ENCODE assay signal across 25 cellular contexts in genomic region chr7:31311465-31312074, GRCh38. TPM values are rescaled to one million over a fixed set of nuclear protein-coding genes. Genes with fewer than 3 reads are reported as not detected.
DNase-seq lines count a peak whose midpoint lies in the region; ATAC-seq and TF ChIP-seq lines count a peak whose summit lies in the region.
"Had no signal": no experiment of that assay in that cellular context is flagged by ENCODE, and none has a peak within 500 bp of the region (broad histone marks: within the 10 kb centered on the region; RNA-seq: fewer than 3 reads in every experiment).

No MANE protein-coding gene starts in this region.

- no peak overlapping the region for H3K4me3 Mint-ChIP-seq in T-cell
- H3K4me3 Mint-ChIP-seq: CD8-positive, alpha-beta T cell; HFFc6 had no signal

- no peaks in the 10 kb centered on the region for H3K27me3 Mint-ChIP-seq in T-cell

- H3K27ac Mint-ChIP-seq in T-cell, result no peak overlapping the region
- H3K27ac Mint-ChIP-seq: CD8-positive, alpha-beta T cell; HFFc6 had no signal

- no peaks in the 10 kb centered on the region for H3K36me3 Mint-ChIP-seq in T-cell
- H3K36me3 Mint-ChIP-seq: CD8-positive, alpha-beta T cell had no signal

- CTCF ChIA-PET in T-cell (lab: Charles Lee), result no interaction called here

- DNase-seq in NCI-H82 (lab: John Stamatoyannopoulos, UW) (peak; percentile 41), NCI-H82 treated with DMSO at 0.1 percent for 48 hours (lab: John Stamatoyannopoulos, UW; ENCODE audit: unreplicated experiment) (no peak), NCI-H2171 treated with DMSO at 0.1 percent for 48 hours (lab: John Stamatoyannopoulos, UW) (peak; percentile 68), hepatocyte (ENCODE audit: low spot score) (no peak), trophoblast cell (no peak), NCI-H2107 (lab: John Stamatoyannopoulos, UW) (no peak), T-cell (no peak)
- DNase-seq: CD8-positive, alpha-beta T cell; DND-41; GDM1; HFFc6; IMR-90; Karpas-422; MG63; NCI-H1092 treated with DMSO at 0.1 percent for 48 hours; NCI-H2081 treated with DMSO at 0.1 percent for 48 hours; NCI-H446; NCI-H748 treated with DMSO at 0.1 percent for 48 hours had no signal

- no peak overlapping the region for H3K14ac ChIP-seq in trophoblast cell (ENCODE audit: low read length)

- peaks cover 0 to 2% (median 0%) of the 10 kb centered on the region in 3 donors for H3K9me3 Mint-ChIP-seq in T-cell
- H3K9me3 Mint-ChIP-seq: CD8-positive, alpha-beta T cell had no signal

- no peak overlapping the region for H2BK120ac ChIP-seq in trophoblast cell (ENCODE audit: insufficient read depth, low read length, poor library complexity)

- 38% methylated on average over 9 of the region's 9 CpGs for WGBS in hepatocyte (ENCODE audit: low lambda C conversion rate, missing lambda C conversion rate)
- WGBS in trophoblast cell (ENCODE audit: extremely low coverage, insufficient coverage, insufficient read length), result no CpG with 5 or more reads among the region's 9 CpGs

- TF ChIP-seq CTCF in hepatocyte (IDR thresholded peaks at IDR 0.05; ENCODE audit: poor library complexity), result no peak

- no peaks in the 10 kb centered on the region for H3K4me1 Mint-ChIP-seq in T-cell

- no peak overlapping the region for H2BK12ac ChIP-seq in trophoblast cell (ENCODE audit: low read length)

- H4K20me1 ChIP-seq in hepatocyte (ENCODE audit: insufficient read depth, poor library complexity, severe bottlenecking), result no peaks in the 10 kb centered on the region
- H4K20me1 ChIP-seq: BLaER1 had no signal

- no peak overlapping the region for H2BK5ac ChIP-seq in trophoblast cell (ENCODE audit: low read depth, low read length, poor library complexity)

- H3K9me3 ChIP-seq in hepatocyte (ENCODE audit: low read depth), result no peaks in the 10 kb centered on the region
- no peaks in the 10 kb centered on the region for H3K9me3 ChIP-seq in trophoblast cell (ENCODE audit: insufficient read depth, low read depth, low read length)
- H3K9me3 ChIP-seq: BLaER1, MG63 had no signal

- H4K91ac ChIP-seq in trophoblast cell (ENCODE audit: low read depth, low read length), result no peak overlapping the region

- no peak overlapping the region for H3K4ac ChIP-seq in trophoblast cell (ENCODE audit: low read depth, low read length)

- H3K9me2 ChIP-seq in hepatocyte (replicated peaks; ENCODE audit: insufficient read depth), result no peaks in the 10 kb centered on the region

- no peak overlapping the region for H3K23ac ChIP-seq in trophoblast cell (ENCODE audit: low read length)

- peak overlapping the region; percentile 61 for H3K9ac ChIP-seq in trophoblast cell (ENCODE audit: low read length)
- H3K9ac ChIP-seq: BLaER1 had no signal

- H2AK5ac ChIP-seq in trophoblast cell (ENCODE audit: low read length), result no peak overlapping the region

- no peak overlapping the region for H4K8ac ChIP-seq in trophoblast cell (ENCODE audit: low read depth, low read length)

- H3K36me3 ChIP-seq in hepatocyte (replicated peaks; ENCODE audit: insufficient read depth, low read depth) (no peaks in the 10 kb centered on the region), trophoblast cell (ENCODE audit: control insufficient read depth in 1 of 2, insufficient read depth in 2 of 2, low read length in 2 of 2) (no peaks in the 10 kb centered on the region)
- H3K36me3 ChIP-seq: BLaER1, MG63 had no signal

- H3K27me3 ChIP-seq in hepatocyte (no peaks in the 10 kb centered on the region), trophoblast cell (ENCODE audit: insufficient read depth, low read length) (no peaks in the 10 kb centered on the region)
- H3K27me3 ChIP-seq: BLaER1 had no signal

- H3K18ac ChIP-seq in trophoblast cell (ENCODE audit: low read length), result no peak overlapping the region

- no peak overlapping the region for H4K12ac ChIP-seq in trophoblast cell (ENCODE audit: low read depth, low read length)

- POLR2A ChIA-PET in T-cell (lab: Charles Lee), result no interaction called here

- H3K4me2 ChIP-seq in hepatocyte (peak overlapping the region; percentile 13), trophoblast cell (ENCODE audit: low read length) (no peak overlapping the region)
- H3K4me2 ChIP-seq: BLaER1 had no signal

- no peak overlapping the region for H3K27ac ChIP-seq in hepatocyte
- no peak overlapping the region for H3K27ac ChIP-seq in trophoblast cell (ENCODE audit: low read depth, low read length)
- H3K27ac ChIP-seq: BLaER1 had no signal

- no peak overlapping the region for H3K4me3 ChIP-seq in hepatocyte
- no peak overlapping the region for H3K4me3 ChIP-seq in trophoblast cell (ENCODE audit: low read depth, low read length)
- H3K4me3 ChIP-seq: BLaER1, MG63 had no signal

- no peaks in the 10 kb centered on the region for H3K79me1 ChIP-seq in trophoblast cell (ENCODE audit: low read length)

- no peaks in the 10 kb centered on the region for H3K79me2 ChIP-seq in hepatocyte
- H3K79me2 ChIP-seq in trophoblast cell (ENCODE audit: control insufficient read depth, insufficient read depth, low read length, poor library complexity), result no peaks in the 10 kb centered on the region

- H3K4me1 ChIP-seq in hepatocyte (ENCODE audit: insufficient read depth) (peaks cover 4% of the 10 kb centered on the region), trophoblast cell (ENCODE audit: control insufficient read depth in 1 of 2, insufficient read depth in 2 of 2, low read length in 2 of 2) (no peaks in the 10 kb centered on the region)
- H3K4me1 ChIP-seq: BLaER1 had no signal

- H2AFZ ChIP-seq in hepatocyte (peak overlapping the region; percentile 2), trophoblast cell (ENCODE audit: insufficient read depth, low read length, poor library complexity) (no peak overlapping the region)

- no peak for ATAC-seq in HG03457 (IDR thresholded peaks at IDR 0.05; ENCODE audit: unreplicated experiment)
- no peak for ATAC-seq in T-cell (replicated peaks in 1 of 4)
- ATAC-seq: CD8-positive, alpha-beta T cell; Panc1; SK-N-SH treated with all-trans-retinoic acid at 6 μM for 48 hours had no signal

RNA-seq across cellular contexts. Expression of gene NEUROD6, which starts 29.0 kb away (rescaled TPM):
- total RNA-seq in hepatocyte, result not detected in 2 replicates
- not detected in 2 replicates for polyA plus RNA-seq in hepatocyte
- polyA plus RNA-seq in trophoblast cell (2013), result not detected in 2 replicates
- not detected for total RNA-seq in T-cell
- total RNA-seq: A172; CD8-positive, alpha-beta T cell; H4; HFFc6; HT1080; IMR-90 had no signal
- polyA plus RNA-seq: IMR-90 had no signal

Comparison
In these comparisons a context has a peak if more than half of its experiments do, and no peak if none do; other contexts are left out.
1. DNase-seq: peak in NCI-H82 (single experiment) and NCI-H2171 treated with DMSO at 0.1 percent for 48 hours (single experiment); none in NCI-H82 treated with DMSO at 0.1 percent for 48 hours (single experiment), hepatocyte (single experiment), trophoblast cell (0 of 2), NCI-H2107 (single experiment) and T-cell (0 of 34).